ENCODE assay signal across 8 cellular contexts in genomic region chr5:81751009-81751835, GRCh38. TPM values are rescaled to one million over a fixed set of nuclear protein-coding genes. Genes with fewer than 3 reads are reported as not detected.
DNase-seq lines count a peak whose midpoint lies in the region; ATAC-seq and TF ChIP-seq lines count a peak whose summit lies in the region.

Gene SSBP2, minus strand, starts transcription at chr5:81751097. Its CDS starts 55 bp downstream, at chr5:81751042.

- H3K36me3 Mint-ChIP-seq in T-helper 1 cell treated with Interleukin-12 subunit alpha and Interleukin-12 subunit beta and Interleukin-4 antibody, amounts not matched to agents 30 μg/mL and 1 μg/mL, for 36 hours (ENCODE audit: low read depth) = peaks cover 10% of the 10 kb centered on the region

- peak; percentile 95 for DNase-seq in NCI-H146 treated with DMSO at 0.1 percent for 48 hours (lab: John Stamatoyannopoulos, UW; ENCODE audit: unreplicated experiment)
- DNase-seq in amygdala (lab: John Stamatoyannopoulos, UW) = peak; percentile 94 to 100 (median 99)
- DNase-seq in left ventricle myocardium superior = peak; percentile 99
- DNase-seq in prostate gland (ENCODE audit: low spot score) = peak; percentile 98
- DNase-seq in ureter (ENCODE audit: low spot score) = peak; percentile 100

- H3K27ac Mint-ChIP-seq in T-helper 1 cell treated with Interleukin-12 subunit alpha and Interleukin-12 subunit beta and Interleukin-4 antibody, amounts not matched to agents 30 μg/mL and 1 μg/mL, for 36 hours = peak within 1 kb of the TSS; percentile 87

- H3K36me3 ChIP-seq in prostate gland = no peaks in the 10 kb centered on the region

- peak; percentile 87 for TF ChIP-seq POLR2A in prostate gland (IDR thresholded peaks at IDR 0.05)

- H3K4me3 ChIP-seq in prostate gland = peak within 1 kb of the TSS; percentile 82 to 88

- peak within 1 kb of the TSS; percentile 97 to 100 for H3K27ac ChIP-seq in prostate gland

- ATAC-seq in GM18498 (IDR thresholded peaks at IDR 0.05; ENCODE audit: unreplicated experiment) = peak; percentile 79
- peak; percentile 62 for ATAC-seq in HG02884 (IDR thresholded peaks at IDR 0.05; ENCODE audit: unreplicated experiment)
- peak; percentile 94 for ATAC-seq in left ventricle myocardium superior

- peak within 1 kb of the TSS; percentile 90 for H3K4me3 Mint-ChIP-seq in T-helper 1 cell treated with Interleukin-12 subunit alpha and Interleukin-12 subunit beta and Interleukin-4 antibody, amounts not matched to agents 30 μg/mL and 1 μg/mL, for 36 hours

- peak in 1 of 4 experiments; percentile 12 for TF ChIP-seq CTCF in prostate gland (IDR thresholded peaks at IDR 0.05)

- H3K9me3 Mint-ChIP-seq in T-helper 1 cell treated with Interleukin-12 subunit alpha and Interleukin-12 subunit beta and Interleukin-4 antibody, amounts not matched to agents 30 μg/mL and 1 μg/mL, for 36 hours = no peaks in the 10 kb centered on the region

- H3K27me3 Mint-ChIP-seq in T-helper 1 cell treated with Interleukin-12 subunit alpha and Interleukin-12 subunit beta and Interleukin-4 antibody, amounts not matched to agents 30 μg/mL and 1 μg/mL, for 36 hours (ENCODE audit: low read depth) = peaks cover 45% of the 10 kb centered on the region

- peaks cover 6% of the 10 kb centered on the region for H3K4me1 ChIP-seq in prostate gland (replicated peaks)

- H3K9me3 ChIP-seq in prostate gland = no peaks in the 10 kb centered on the region

- peaks cover 22% of the 10 kb centered on the region for H3K4me1 Mint-ChIP-seq in T-helper 1 cell treated with Interleukin-12 subunit alpha and Interleukin-12 subunit beta and Interleukin-4 antibody, amounts not matched to agents 30 μg/mL and 1 μg/mL, for 36 hours (ENCODE audit: low read depth)

- no peaks in the 10 kb centered on the region for H3K27me3 ChIP-seq in prostate gland (replicated peaks; ENCODE audit: insufficient read depth)

- intact Hi-C loops in left ventricle myocardium superior (cut with micrococcal nuclease) = loop anchor here (5.0 kb wide), 2 partner anchors 36 to 221 kb away; partner anchors contain the start of gene ATG10
- intact Hi-C loops in prostate gland (cut with DNase I) = loop anchor here (1.0 to 5.0 kb wide), 5 partner anchors 36 to 416 kb away; partner anchors contain the start of gene ATG10

- WGBS in prostate gland = 2% methylated on average over 64 of the region's 73 CpGs

RNA-seq across cellular contexts. Expression of gene SSBP2, which starts in this region (rescaled TPM):
- 44.7 TPM for total RNA-seq in left ventricle myocardium superior
- 10 to 100 TPM; 25.1 to 26.9 TPM for total RNA-seq in prostate gland
- 59.0 TPM for total RNA-seq in ureter

Comparison
In these comparisons a context has a peak if more than half of its experiments do, and no peak if none do; other contexts are left out.
1. Peak in every context shown above with its lines: DNase-seq, ATAC-seq, H3K4me3 ChIP-seq and H3K27ac ChIP-seq.